ENCODE assay signal across 7 cellular contexts in the genomic region with DNA sequence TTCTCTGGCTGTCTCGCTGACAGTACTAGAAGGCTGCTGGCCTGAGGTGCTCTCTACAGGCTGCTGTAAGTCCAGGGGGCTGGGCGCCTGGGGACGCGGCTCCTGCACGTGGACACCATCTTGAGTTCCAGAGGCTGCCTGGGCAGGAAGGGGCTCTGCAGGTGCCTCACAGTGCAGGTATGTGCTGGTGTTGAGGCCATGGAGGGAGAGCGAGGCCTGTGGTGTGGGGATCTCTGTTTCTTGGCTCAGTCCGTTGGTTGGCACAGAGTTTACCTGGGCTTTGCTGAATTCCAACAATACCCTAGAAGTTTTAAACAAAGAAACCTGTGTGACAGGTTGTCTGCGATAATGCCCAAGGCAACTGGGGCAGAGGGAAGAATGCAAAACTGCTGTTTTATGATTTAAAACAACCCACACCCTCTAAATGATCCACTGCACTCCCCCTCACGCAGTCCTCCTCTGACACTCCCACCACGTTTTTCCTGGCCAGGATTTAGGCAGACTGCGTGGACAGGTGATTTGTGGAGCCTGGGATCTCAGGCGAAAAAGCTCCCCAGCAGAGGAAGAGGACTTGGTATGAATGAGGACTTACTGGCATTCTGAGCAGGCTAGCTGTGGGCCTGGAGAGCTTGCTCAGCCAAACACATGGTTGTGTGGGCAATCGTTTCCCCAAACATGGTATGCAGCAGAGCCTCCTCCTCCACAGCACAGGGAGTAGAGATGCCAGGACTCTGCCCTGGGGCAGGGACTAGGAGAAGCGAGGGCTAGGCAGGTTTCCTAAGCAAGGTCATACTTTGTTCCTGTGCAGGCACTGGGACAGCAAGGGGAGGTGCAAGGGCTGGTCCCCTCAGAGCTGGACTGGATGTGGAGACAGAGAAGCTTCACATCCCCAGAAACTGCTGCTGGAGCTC. TPM values are rescaled to one million over a fixed set of nuclear protein-coding genes. Genes with fewer than 3 reads are reported as not detected.
DNase-seq lines count a peak whose midpoint lies in the region; FAIRE-seq and TF ChIP-seq lines count a peak whose summit lies in the region.
"Not testable (repeated sequence)": the region's sequence is repeated elsewhere in the genome, so short reads cannot be mapped to it uniquely, and the experiment has no call there.

No MANE protein-coding gene starts in this region.

- not testable (repeated sequence) for H3K4me3 ChIP-seq in keratinocyte (ENCODE audit: control insufficient read depth in 2 of 3, extremely low read depth in 1 of 3, insufficient read depth in 2 of 3, low read depth in 1 of 3, low read length in 3 of 3); mucosa of rectum (ENCODE audit: low read length in 2 of 2); suprapubic skin

- H3K36me3 ChIP-seq in keratinocyte (ENCODE audit: control insufficient read depth in 2 of 2, extremely low read depth in 1 of 2, insufficient read depth in 2 of 2, low read length in 2 of 2); mucosa of rectum (ENCODE audit: control insufficient read depth in 2 of 2, insufficient read depth in 2 of 2, low read length in 2 of 2): not testable (repeated sequence)
- peaks cover 37% of the 10 kb centered on the region for H3K36me3 ChIP-seq in suprapubic skin

- H3K9ac ChIP-seq in keratinocyte (ENCODE audit: control insufficient read depth, extremely low read depth, insufficient read depth, low read length); mucosa of rectum (ENCODE audit: low read depth in 1 of 2, low read length in 2 of 2): not testable (repeated sequence)

- not testable (repeated sequence) for H3K79me2 ChIP-seq in keratinocyte (ENCODE audit: control insufficient read depth, insufficient read depth, low read length)

- H3K4me1 ChIP-seq in keratinocyte (ENCODE audit: control insufficient read depth, extremely low read depth, insufficient read depth, low read length) = peaks cover 15% of the 10 kb centered on the region
- H3K4me1 ChIP-seq in mucosa of rectum (ENCODE audit: control insufficient read depth in 2 of 2, insufficient read depth in 2 of 2, low read length in 2 of 2); suprapubic skin: not testable (repeated sequence)

- H2AFZ ChIP-seq in keratinocyte (ENCODE audit: control insufficient read depth, low read length) = not testable (repeated sequence)

- not testable (repeated sequence) for TF ChIP-seq RAD21 in Ishikawa (IDR thresholded peaks at IDR 0.05; ENCODE audit: low read depth)

- DNase-seq in RWPE1 (ENCODE audit: low spot score) = peak; percentile 10
- DNase-seq in T47D (ENCODE audit: low read depth in 1 of 2, low spot score in 1 of 2) = peak; percentile 56 to 96
- DNase-seq in epithelial cell of prostate (ENCODE audit: low read depth, low spot score); suprapubic skin (ENCODE audit: low spot score in 2 of 2): not testable (repeated sequence)
- peak; percentile 33 for DNase-seq in keratinocyte (ENCODE audit: low read depth, low spot score)

- in situ Hi-C loops in T47D (cut with HindIII; ENCODE audit: low pct_unique_long_range_greater_than_20kb, low sequenced_read_pairs) = not testable (repeated sequence)

- H3K27me3 ChIP-seq in keratinocyte (ENCODE audit: control insufficient read depth, extremely low read depth, insufficient read depth, low read length); mucosa of rectum (ENCODE audit: control insufficient read depth in 2 of 2, insufficient read depth in 2 of 2, low read length in 2 of 2); suprapubic skin: not testable (repeated sequence)

- CTCF ChIA-PET in RWPE1 (lab: Yijun Ruan, JAX) = not testable (repeated sequence)

- 54% methylated on average over 6 of the region's 14 CpGs for WGBS in suprapubic skin

- dilution Hi-C loops in keratinocyte (cut with MboI; ENCODE audit: extremely low pct_ligation_motif_present, low sequenced_read_pairs) = not testable (repeated sequence)

- peak overlapping the region; percentile 32 for H3K4me2 ChIP-seq in keratinocyte (ENCODE audit: control insufficient read depth, extremely low read depth, insufficient read depth, low read depth, low read length)

- TF ChIP-seq POLR2A in suprapubic skin (IDR thresholded peaks at IDR 0.05) = not testable (repeated sequence)

- POLR2A ChIA-PET in RWPE1 (lab: Yijun Ruan, JAX; ENCODE audit: low non-redundant PET) = not testable (repeated sequence)

- FAIRE-seq in keratinocyte (lab: Jason Lieb, UNC) = peak; percentile 44

- not testable (repeated sequence) for TF ChIP-seq EP300 in Ishikawa (IDR thresholded peaks at IDR 0.05; ENCODE audit: borderline replicate concordance); suprapubic skin (IDR thresholded peaks at IDR 0.05)

- H3K9me3 ChIP-seq in keratinocyte (ENCODE audit: control insufficient read depth, low read depth, low read length); mucosa of rectum (ENCODE audit: control insufficient read depth in 2 of 2, low read length in 2 of 2); suprapubic skin: not testable (repeated sequence)

- H3K9me1 ChIP-seq in keratinocyte (ENCODE audit: control insufficient read depth, extremely low read depth, insufficient read depth, low read length) = not testable (repeated sequence)

- TF ChIP-seq CTCF in RWPE1 (conservative IDR thresholded peaks at IDR 0.05; ENCODE audit: low read depth); keratinocyte (optimal IDR thresholded peaks at IDR 0.05 in 1 of 3, IDR thresholded peaks at IDR 0.05 in 1 of 3, conservative IDR thresholded peaks at IDR 0.05 in 1 of 3; ENCODE audit: extremely low read depth in 1 of 3, insufficient read depth in 2 of 3, low read length in 3 of 3); suprapubic skin (IDR thresholded peaks at IDR 0.05): not testable (repeated sequence)

- H3K27ac ChIP-seq in RWPE1; keratinocyte (ENCODE audit: control insufficient read depth, insufficient read depth, low read length): not testable (repeated sequence)
- H3K27ac ChIP-seq in epithelial cell of prostate (peak overlapping the region; percentile 48), mucosa of rectum (ENCODE audit: low read depth in 2 of 2, low read length in 2 of 2) (peak overlapping the region; percentile 55 to 61), suprapubic skin (peak overlapping the region; percentile 59)

- not testable (repeated sequence) for H4K20me1 ChIP-seq in keratinocyte (ENCODE audit: control insufficient read depth, extremely low read depth, insufficient read depth, low read length)

TF ChIP-seq in Ishikawa, 13 proteins besides CTCF, POLR2A, EP300 and RAD21:
- peak; percentile 53 for TF ChIP-seq TEAD4 (IDR thresholded peaks at IDR 0.05)
- TF ChIP-seq, protein P1, sequence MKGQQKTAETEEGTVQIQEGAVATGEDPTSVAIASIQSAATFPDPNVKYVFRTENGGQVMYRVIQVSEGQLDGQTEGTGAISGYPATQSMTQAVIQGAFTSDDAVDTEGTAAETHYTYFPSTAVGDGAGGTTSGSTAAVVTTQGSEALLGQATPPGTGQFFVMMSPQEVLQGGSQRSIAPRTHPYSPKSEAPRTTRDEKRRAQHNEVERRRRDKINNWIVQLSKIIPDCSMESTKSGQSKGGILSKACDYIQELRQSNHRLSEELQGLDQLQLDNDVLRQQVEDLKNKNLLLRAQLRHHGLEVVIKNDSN (IDR thresholded peaks at IDR 0.05) = 0 out of 2 replicates have a peak, but pooled peaks have one; percentile 12
- TF ChIP-seq YY1 (IDR thresholded peaks at IDR 0.05; ENCODE audit: low read depth) = 0 out of 2 replicates have a peak, but pooled peaks have one; percentile 28
- peak; percentile 60 for TF ChIP-seq NFIC (IDR thresholded peaks at IDR 0.05)
- TF ChIP-seq, protein P2, sequence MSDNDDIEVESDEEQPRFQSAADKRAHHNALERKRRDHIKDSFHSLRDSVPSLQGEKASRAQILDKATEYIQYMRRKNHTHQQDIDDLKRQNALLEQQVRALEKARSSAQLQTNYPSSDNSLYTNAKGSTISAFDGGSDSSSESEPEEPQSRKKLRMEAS (IDR thresholded peaks at IDR 0.05) = peak; percentile 49
- 0 out of 2 replicates have a peak, but pooled peaks have one; percentile 40 for TF ChIP-seq TCF12 (IDR thresholded peaks at IDR 0.05; ENCODE audit: low read depth)

RNA-seq across cellular contexts. Expression of a gene that starts 22.0 kb away (rescaled TPM):
- 30.1 to 69.1 TPM (median 33.0 TPM) in 3 replicates for polyA plus RNA-seq in keratinocyte
- 44.7 TPM for polyA plus RNA-seq in keratinocyte (2011; ENCODE audit: low read depth)
- 27.7 and 39.6 TPM in 2 replicates for polyA plus RNA-seq in keratinocyte (2011; cell fraction: cytosol; rRNA removed)
- polyA plus RNA-seq in keratinocyte (2011; cell fraction: nucleus; rRNA removed) = 92.2 and 104 TPM in 2 replicates
- polyA plus RNA-seq in keratinocyte (2012; ENCODE audit: low replicate concordance) = 41.2 and 60.6 TPM in 2 replicates
- 137 to 318 TPM (median 188 TPM) in 3 replicates for polyA minus RNA-seq in keratinocyte
- polyA minus RNA-seq in keratinocyte (2011; cell fraction: cytosol; rRNA and poly(A)+ RNA removed) = 136 TPM
- 92.9 and 125 TPM in 2 replicates for polyA minus RNA-seq in keratinocyte (2011; cell fraction: nucleus; rRNA and poly(A)+ RNA removed)
- 100 to 1,000 TPM in 2 of 4 donors, 10 to 100 TPM in 2; 60.4 to 124 (median 94.1) TPM for total RNA-seq in suprapubic skin

RNA-seq across cellular contexts. Expression of a gene that starts 35.9 kb away (rescaled TPM):
- polyA plus RNA-seq in keratinocyte = 13.2 to 37.4 TPM (median 14.4 TPM) in 3 replicates
- polyA plus RNA-seq in keratinocyte (2011; ENCODE audit: low read depth) = 13.8 TPM
- polyA plus RNA-seq in keratinocyte (2011; cell fraction: cytosol; rRNA removed) = 9.9 and 18.5 TPM in 2 replicates
- 70.1 and 88.7 TPM in 2 replicates for polyA plus RNA-seq in keratinocyte (2011; cell fraction: nucleus; rRNA removed)
- 16.6 and 34.7 TPM in 2 replicates for polyA plus RNA-seq in keratinocyte (2012; ENCODE audit: low replicate concordance)
- 16.5 to 25.6 TPM (median 18.3 TPM) in 3 replicates for polyA minus RNA-seq in keratinocyte
- polyA minus RNA-seq in keratinocyte (2011; cell fraction: cytosol; rRNA and poly(A)+ RNA removed) = 21.3 TPM
- polyA minus RNA-seq in keratinocyte (2011; cell fraction: nucleus; rRNA and poly(A)+ RNA removed) = 47.1 and 62.7 TPM in 2 replicates
- 10 to 100 TPM; 54.4 to 93.6 (median 71.3) TPM for total RNA-seq in suprapubic skin
